ENCODE assay signal across 23 cellular contexts in the genomic region with DNA sequence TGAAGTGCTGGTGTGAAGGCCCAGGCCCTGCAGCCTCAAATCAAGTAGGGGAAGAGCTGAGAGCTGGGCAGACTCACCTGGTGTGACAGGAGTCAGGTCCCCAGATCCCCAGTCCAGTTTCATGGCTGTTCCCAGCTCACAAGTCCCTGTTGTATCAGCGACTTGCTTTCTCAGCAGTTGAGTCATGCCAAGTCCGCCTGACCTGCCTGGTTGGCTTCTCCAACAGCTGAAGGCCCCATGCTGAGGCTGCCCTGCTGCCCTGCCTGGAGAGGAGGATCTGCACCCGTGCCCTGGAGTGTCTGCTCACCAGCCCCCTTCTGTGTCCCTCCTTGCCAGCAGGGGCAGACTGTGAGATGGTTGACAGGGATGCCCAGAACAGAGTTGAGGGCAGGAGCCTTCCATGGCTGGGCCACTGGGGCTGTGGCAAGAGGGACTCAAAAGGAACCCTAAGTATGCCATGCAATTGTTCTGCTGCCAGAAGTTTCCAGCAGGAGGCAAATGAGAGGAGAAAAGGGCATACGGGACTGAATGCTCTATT.
"Had no signal": no experiment of that assay in that cellular context is flagged by ENCODE, and none has a peak within 500 bp of the region (broad histone marks: within the 10 kb centered on the region; RNA-seq: fewer than 3 reads in every experiment).

No MANE protein-coding gene starts in this region.

- H3K27ac ChIP-seq: right atrium auricular region, suprapubic skin, tibial nerve, VCaP had no signal

- H3K9me3 Mint-ChIP-seq: activated CD8-positive, alpha-beta T cell treated with anti-CD3 and anti-CD28 coated beads for 36 hours; activated T-cell treated with anti-CD3 and anti-CD28 coated beads, Interleukin-2, amount 50 U/mL, for 4 hours; activated T-helper 17 cell treated with anti-CD3 and anti-CD28 coated beads, Interleukin-2, amount 50 U/mL, for 72 hours; T-helper 2 cell treated with Interferon-gamma antibody and Interleukin-4, amounts not matched to agents 5 μg/mL and 100 μg/mL, for 36 hours had no signal

- H3K9me3 ChIP-seq: right atrium auricular region, suprapubic skin, tibial nerve had no signal

- H3K27me3 Mint-ChIP-seq: activated CD8-positive, alpha-beta T cell treated with anti-CD3 and anti-CD28 coated beads for 36 hours; activated T-helper 17 cell treated with anti-CD3 and anti-CD28 coated beads, Interleukin-2, amount 50 U/mL, for 72 hours had no signal

- H3K4me1 ChIP-seq: right atrium auricular region had no signal

- H3K4me1 Mint-ChIP-seq: activated T-helper 17 cell treated with anti-CD3 and anti-CD28 coated beads, Interleukin-2, amount 50 U/mL, for 72 hours had no signal

- ATAC-seq: activated CD8-positive, alpha-beta T cell treated with anti-CD3 and anti-CD28 coated beads for 36 hours; activated T-cell treated with anti-CD3 and anti-CD28 coated beads, Interleukin-2, amount 50 U/mL, for 4 hours; activated T-helper 17 cell treated with anti-CD3 and anti-CD28 coated beads, Interleukin-2, amount 50 U/mL, for 72 hours; left cardiac atrium had no signal

- H3K4me3 Mint-ChIP-seq: activated CD8-positive, alpha-beta T cell treated with anti-CD3 and anti-CD28 coated beads for 36 hours; activated T-cell treated with anti-CD3 and anti-CD28 coated beads, Interleukin-2, amount 50 U/mL, for 4 hours; activated T-helper 17 cell treated with anti-CD3 and anti-CD28 coated beads, Interleukin-2, amount 50 U/mL, for 72 hours; neural crest cell; T-helper 2 cell treated with Interferon-gamma antibody and Interleukin-4, amounts not matched to agents 5 μg/mL and 100 μg/mL, for 36 hours had no signal

- H3K27ac Mint-ChIP-seq: activated CD8-positive, alpha-beta T cell treated with anti-CD3 and anti-CD28 coated beads for 36 hours; activated T-helper 17 cell treated with anti-CD3 and anti-CD28 coated beads, Interleukin-2, amount 50 U/mL, for 72 hours; T-helper 2 cell treated with Interferon-gamma antibody and Interleukin-4, amounts not matched to agents 5 μg/mL and 100 μg/mL, for 36 hours had no signal

- H3K27me3 ChIP-seq: right atrium auricular region, suprapubic skin, tibial nerve had no signal

- H3K4me3 ChIP-seq: right atrium auricular region, suprapubic skin, tibial nerve had no signal

- H3K36me3 ChIP-seq: right atrium auricular region, suprapubic skin had no signal

- DNase-seq: activated CD4-positive, alpha-beta T cell treated with anti-CD3 and anti-CD28 coated beads, Interleukin-2, amount 50 U/mL, for 1 hour; activated CD4-positive, CD25-positive, alpha-beta regulatory T cell treated with anti-CD3 and anti-CD28 coated beads, Interleukin-2, amount 50 U/mL, for 72 hours; activated CD8-positive, alpha-beta T cell treated with anti-CD3 and anti-CD28 coated beads for 36 hours; activated gamma-delta T cell treated with Interleukin-2 at 50 U/mL for 16 hours; activated naive CD4-positive, alpha-beta T cell treated with anti-CD3 and anti-CD28 coated beads, Interleukin-2, amount 50 U/mL, for 16 hours; activated T-cell treated with anti-CD3 and anti-CD28 coated beads, Interleukin-2, amount 50 U/mL, for 4 hours; anterior cingulate cortex; effector CD8-positive, alpha-beta T cell; erythroblast; hippocampal formation; left cardiac atrium; mammary epithelial cell; occipital lobe; stimulated activated CD4-positive, alpha-beta T cell treated with anti-CD3 and anti-CD28 coated beads, Interleukin-15, amount 100 ng/mL, for 24 hours; stimulated activated CD4-positive, alpha-beta T cell treated with anti-CD3 and anti-CD28 coated beads, Interleukin-2, amount 100 ng/mL, for 24 hours; stimulated activated naive CD4-positive, alpha-beta T cell had no signal
